In the genomic region with DNA sequence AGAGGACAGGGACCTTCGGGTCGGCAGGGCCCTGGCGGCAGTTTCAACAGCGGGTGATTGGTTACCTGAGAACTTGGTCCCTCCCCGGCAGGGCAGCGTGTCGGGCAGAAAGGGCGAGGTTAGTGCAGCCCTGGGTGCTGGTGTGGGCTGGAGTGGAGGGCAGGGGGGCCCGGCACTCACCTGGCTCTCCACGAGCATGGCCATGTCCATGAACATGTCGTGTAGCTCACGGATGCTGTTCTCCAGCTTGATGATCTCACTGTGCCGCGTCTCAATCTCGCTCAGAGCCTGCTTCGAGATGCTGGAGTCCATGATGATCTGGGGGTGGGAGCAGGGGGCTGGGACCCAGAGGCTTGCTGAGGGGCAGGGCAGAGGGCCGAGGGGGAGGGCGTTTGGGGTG, we compare ENCODE assay signal across 17 cellular contexts. TPM values are rescaled to one million over a fixed set of nuclear protein-coding genes. Genes with fewer than 3 reads are reported as not detected.
DNase-seq lines count a peak whose midpoint lies in the region; ATAC-seq, FAIRE-seq and TF ChIP-seq lines count a peak whose summit lies in the region.
"Had no signal": no experiment of that assay in that cellular context is flagged by ENCODE, and none has a peak within 500 bp of the region (broad histone marks: within the 10 kb centered on the region; RNA-seq: fewer than 3 reads in every experiment).

No MANE protein-coding gene starts in this region.

- no peak overlapping the region for H3K4me3 ChIP-seq in kidney (ENCODE audit: low read length in 2 of 2)

- peaks cover 0 to 4% of the 10 kb centered on the region in 2 donors for H3K36me3 ChIP-seq in kidney (ENCODE audit: control insufficient read depth in 1 of 2, insufficient read depth in 2 of 2, low read length in 2 of 2)

- H3K4me3 Mint-ChIP-seq in activated naive CD8-positive, alpha-beta T cell, result peak overlapping the region; percentile 17
- no peak overlapping the region for H3K4me3 Mint-ChIP-seq in activated naive CD8-positive, alpha-beta T cell treated with anti-CD3 and anti-CD28 coated beads for 36 hours
- H3K4me3 Mint-ChIP-seq in memory B cell, result peak overlapping the region; percentile 18
- peak overlapping the region in 1 of 2 donors; percentile 68 for H3K4me3 Mint-ChIP-seq in CD14-positive monocyte
- no peak overlapping the region for H3K4me3 Mint-ChIP-seq in chondrocyte (ENCODE audit: unreplicated experiment)
- H3K4me3 Mint-ChIP-seq: CD8-positive, alpha-beta memory T cell had no signal

- FAIRE-seq in kidney (lab: Jason Lieb, UNC), result no peak
- FAIRE-seq: D721Med had no signal

- peaks cover 11% of the 10 kb centered on the region for H3K4me1 Mint-ChIP-seq in activated naive CD8-positive, alpha-beta T cell (ENCODE audit: low read depth)
- H3K4me1 Mint-ChIP-seq in activated naive CD8-positive, alpha-beta T cell treated with anti-CD3 and anti-CD28 coated beads for 36 hours, result peaks cover 12% of the 10 kb centered on the region
- peaks cover 17% of the 10 kb centered on the region for H3K4me1 Mint-ChIP-seq in memory B cell
- peaks cover 27% of the 10 kb centered on the region for H3K4me1 Mint-ChIP-seq in CD14-positive monocyte
- peaks cover 38% of the 10 kb centered on the region for H3K4me1 Mint-ChIP-seq in chondrocyte (ENCODE audit: low read depth)

- H3K36me3 Mint-ChIP-seq in activated naive CD8-positive, alpha-beta T cell, result peaks cover 5% of the 10 kb centered on the region
- H3K36me3 Mint-ChIP-seq in activated naive CD8-positive, alpha-beta T cell treated with anti-CD3 and anti-CD28 coated beads for 36 hours, result peaks cover 15% of the 10 kb centered on the region
- H3K36me3 Mint-ChIP-seq in memory B cell, result peaks cover 7% of the 10 kb centered on the region
- peaks cover 19 to 24% of the 10 kb centered on the region in 2 donors for H3K36me3 Mint-ChIP-seq in CD14-positive monocyte
- H3K36me3 Mint-ChIP-seq in chondrocyte (ENCODE audit: low read depth), result peaks cover 14% of the 10 kb centered on the region

- peak overlapping the region; percentile 90 for H3K27ac ChIP-seq in RWPE1
- H3K27ac ChIP-seq in kidney (ENCODE audit: low read depth in 2 of 2, low read length in 2 of 2), result no peak overlapping the region
- H3K27ac ChIP-seq: HL-60 had no signal

- DNase-seq in activated naive CD8-positive, alpha-beta T cell treated with anti-CD3 and anti-CD28 coated beads for 36 hours, result no peak
- DNase-seq in RWPE1 (ENCODE audit: low spot score) (no peak), memory B cell (ENCODE audit: low spot score in 2 of 2) (no peak), CD14-positive monocyte (ENCODE audit: low spot score) (no peak), chondrocyte (ENCODE audit: low spot score) (no peak), kidney (no peak)
- DNase-seq: CD8-positive, alpha-beta memory T cell; DMS79 treated with DMSO at 0.1 percent for 48 hours; H9; NCI-H1417 treated with DMSO at 0.1 percent for 48 hours; NCI-H187 treated with DMSO at 0.1 percent for 48 hours; NCI-H345; NCI-H524 treated with DMSO at 0.1 percent for 48 hours had no signal

- no peak overlapping the region for H3K27ac Mint-ChIP-seq in activated naive CD8-positive, alpha-beta T cell
- no peak overlapping the region for H3K27ac Mint-ChIP-seq in activated naive CD8-positive, alpha-beta T cell treated with anti-CD3 and anti-CD28 coated beads for 36 hours
- no peak overlapping the region for H3K27ac Mint-ChIP-seq in memory B cell
- H3K27ac Mint-ChIP-seq in CD14-positive monocyte, result no peak overlapping the region
- no peak overlapping the region for H3K27ac Mint-ChIP-seq in chondrocyte (ENCODE audit: unreplicated experiment)

- no peaks in the 10 kb centered on the region for H3K9me3 Mint-ChIP-seq in activated naive CD8-positive, alpha-beta T cell (ENCODE audit: low read depth)
- no peaks in the 10 kb centered on the region for H3K9me3 Mint-ChIP-seq in activated naive CD8-positive, alpha-beta T cell treated with anti-CD3 and anti-CD28 coated beads for 36 hours
- H3K9me3 Mint-ChIP-seq in memory B cell (no peaks in the 10 kb centered on the region), CD14-positive monocyte (peaks cover 0 to 22% (median 5%) of the 10 kb centered on the region in 7 donors), chondrocyte (ENCODE audit: low read depth) (no peaks in the 10 kb centered on the region)
- H3K9me3 Mint-ChIP-seq: CD8-positive, alpha-beta memory T cell; H9 had no signal

- intact Hi-C loops in CD14-positive monocyte (cut with micrococcal nuclease), result no loop called here
- intact Hi-C loops in kidney (cut with DNase I), result no loop called here

- H3K4me1 ChIP-seq in kidney (ENCODE audit: control insufficient read depth in 1 of 2, insufficient read depth in 1 of 2, low read depth in 1 of 2, low read length in 2 of 2), result no peaks in the 10 kb centered on the region

- no peak for ATAC-seq in memory B cell (ENCODE audit: low read depth)
- no peak for ATAC-seq in GM18868 (IDR thresholded peaks at IDR 0.05; ENCODE audit: unreplicated experiment)

- no peaks in the 10 kb centered on the region for H3K9me3 ChIP-seq in kidney (ENCODE audit: control insufficient read depth in 1 of 2, low read length in 2 of 2)

- CTCF ChIA-PET in RWPE1 (lab: Yijun Ruan, JAX), result interaction anchor here (0.9 to 1.2 kb wide), 2 partner anchors 23 to 25 kb away, joined by 3 to 4 read pairs; no protein-coding TSS in a partner anchor

- H3K27me3 Mint-ChIP-seq in activated naive CD8-positive, alpha-beta T cell, result no peaks in the 10 kb centered on the region
- H3K27me3 Mint-ChIP-seq in activated naive CD8-positive, alpha-beta T cell treated with anti-CD3 and anti-CD28 coated beads for 36 hours, result no peaks in the 10 kb centered on the region
- peaks cover 1% of the 10 kb centered on the region for H3K27me3 Mint-ChIP-seq in memory B cell
- H3K27me3 Mint-ChIP-seq in CD14-positive monocyte (ENCODE audit: low read depth in 3 of 3), result peaks cover 54 to 68% (median 65%) of the 10 kb centered on the region in 3 donors
- H3K27me3 Mint-ChIP-seq in chondrocyte (ENCODE audit: low read depth), result no peaks in the 10 kb centered on the region

- POLR2A ChIA-PET in RWPE1 (lab: Yijun Ruan, JAX; ENCODE audit: low non-redundant PET), result no interaction called here

- no peak overlapping the region for H3K9ac ChIP-seq in kidney (ENCODE audit: low read length in 2 of 2)

- TF ChIP-seq CTCF in RWPE1 (conservative IDR thresholded peaks at IDR 0.05; ENCODE audit: low read depth), result no peak
- TF ChIP-seq CTCF in CD14-positive monocyte (IDR thresholded peaks at IDR 0.05), result no peak
- TF ChIP-seq CTCF in chondrocyte (IDR thresholded peaks at IDR 0.05), result no peak
- TF ChIP-seq CTCF in kidney (IDR thresholded peaks at IDR 0.05; ENCODE audit: borderline replicate concordance, extremely low read depth, insufficient read depth), result no peak

RNA-seq across cellular contexts. Expression of a gene that starts 16.8 kb away (rescaled TPM):
- total RNA-seq in activated naive CD8-positive, alpha-beta T cell treated with anti-CD3 and anti-CD28 coated beads for 36 hours, result 1 to 10 TPM; 4.9 TPM
- polyA plus RNA-seq in CD14-positive monocyte (under 1 TPM; 0.27 to 0.37 TPM), kidney (ENCODE audit: insufficient read depth, low read depth, low replicate concordance) (2.2 TPM)
- total RNA-seq in chondrocyte (19.1 to 33.5 TPM (median 20.9 TPM) in 3 replicates), kidney (7.4 TPM)

RNA-seq across cellular contexts. Expression of a gene that starts 19.3 kb away (rescaled TPM):
- 100 to 1,000 TPM; 117 to 124 TPM for total RNA-seq in activated naive CD8-positive, alpha-beta T cell treated with anti-CD3 and anti-CD28 coated beads for 36 hours
- polyA plus RNA-seq in CD14-positive monocyte (10 to 100 TPM; 44.5 to 51.9 TPM), kidney (ENCODE audit: insufficient read depth, low read depth, low replicate concordance) (92.7 TPM)
- total RNA-seq in chondrocyte (39.2 to 43.4 TPM (median 42.6 TPM) in 3 replicates), kidney (61.0 TPM)

RNA-seq across cellular contexts. Expression of a gene that starts 19.4 kb away (rescaled TPM):
- 10 to 100 TPM in 1 of 2 experiments, 1 to 10 TPM in 1; 9.5 to 10.7 TPM for total RNA-seq in activated naive CD8-positive, alpha-beta T cell treated with anti-CD3 and anti-CD28 coated beads for 36 hours
- polyA plus RNA-seq in CD14-positive monocyte (1 to 10 TPM; 3.2 to 5.2 TPM), kidney (ENCODE audit: insufficient read depth, low read depth, low replicate concordance) (28.6 TPM)
- total RNA-seq in chondrocyte (9.5 to 15.2 TPM (median 10.2 TPM) in 3 replicates), kidney (15.0 TPM)

RNA-seq across cellular contexts. Expression of a gene that starts 35.0 kb away (rescaled TPM):
- total RNA-seq in activated naive CD8-positive, alpha-beta T cell treated with anti-CD3 and anti-CD28 coated beads for 36 hours, result under 1 TPM; 0.44 to 0.45 TPM
- polyA plus RNA-seq in CD14-positive monocyte, result not detected
- 4.9 to 6.6 TPM (median 6.2 TPM) in 3 replicates for total RNA-seq in chondrocyte
- 13.2 TPM for total RNA-seq in kidney
- 19.3 TPM for polyA plus RNA-seq in kidney (ENCODE audit: insufficient read depth, low read depth, low replicate concordance)

RNA-seq across cellular contexts. Expression of a gene that starts 35.9 kb away (rescaled TPM):
- 10 to 100 TPM; 24.2 to 25.2 TPM for total RNA-seq in activated naive CD8-positive, alpha-beta T cell treated with anti-CD3 and anti-CD28 coated beads for 36 hours
- polyA plus RNA-seq in CD14-positive monocyte, result 10 to 100 TPM; 20.3 to 22.1 TPM
- total RNA-seq in chondrocyte, result 11.2 to 15.3 TPM (median 15.0 TPM) in 3 replicates
- 95.7 TPM for total RNA-seq in kidney
- polyA plus RNA-seq in kidney (ENCODE audit: insufficient read depth, low read depth, low replicate concordance), result 55.3 TPM

Comparison
In these comparisons a context has a peak if more than half of its experiments do, and no peak if none do; other contexts are left out.
1. H3K4me3 Mint-ChIP-seq: peak in activated naive CD8-positive, alpha-beta T cell (single experiment) and memory B cell (single experiment); none in activated naive CD8-positive, alpha-beta T cell treated with anti-CD3 and anti-CD28 coated beads for 36 hours (single experiment) and chondrocyte (single experiment).